Comparison of ENCODE assay signal across 18 cellular contexts in the genomic region with DNA sequence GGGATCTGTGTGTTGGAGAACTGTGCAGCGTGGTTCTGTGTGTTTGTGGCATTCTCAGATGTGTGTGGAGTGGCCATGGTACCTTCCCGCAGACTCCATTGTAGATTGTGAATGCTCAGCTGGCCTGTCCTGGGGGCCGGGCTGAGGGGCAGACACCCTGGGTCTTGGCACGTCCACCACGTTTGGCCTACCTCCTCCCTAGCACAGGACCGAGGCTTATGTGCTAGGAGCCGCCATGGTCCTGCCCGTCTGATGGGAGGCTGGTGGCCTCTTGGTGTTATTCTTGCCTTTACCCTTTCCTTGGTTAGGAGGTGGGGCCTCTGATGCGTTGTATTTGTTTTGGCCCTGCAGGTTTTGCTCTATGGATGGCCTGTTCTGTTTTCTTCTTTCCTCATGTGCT. TPM values are rescaled to one million over a fixed set of nuclear protein-coding genes. Genes with fewer than 3 reads are reported as not detected.
DNase-seq lines count a peak whose midpoint lies in the region; ATAC-seq, FAIRE-seq and TF ChIP-seq lines count a peak whose summit lies in the region.
"Had no signal": no experiment of that assay in that cellular context is flagged by ENCODE, and none has a peak within 500 bp of the region (broad histone marks: within the 10 kb centered on the region; RNA-seq: fewer than 3 reads in every experiment).

No MANE protein-coding gene starts in this region.

- H3K27me3 ChIP-seq in heart right ventricle: no peaks in the 10 kb centered on the region
- H3K27me3 ChIP-seq in muscle layer of colon (ENCODE audit: control insufficient read depth in 1 of 2, insufficient read depth in 2 of 2, low read length in 2 of 2): no peaks in the 10 kb centered on the region
- H3K27me3 ChIP-seq in endodermal cell (ENCODE audit: control insufficient read depth, insufficient read depth, low read length, poor library complexity, severe bottlenecking): no peaks in the 10 kb centered on the region
- H3K27me3 ChIP-seq: cardiac muscle cell had no signal

- H3K4me3 Mint-ChIP-seq in activated CD4-positive, alpha-beta memory T cell treated with anti-CD3 and anti-CD28 coated beads, Interleukin-2, amount 10 ng/mL, durations not matched to agents 7 days and 5 days: no peak overlapping the region
- H3K4me3 Mint-ChIP-seq in endodermal cell: no peak overlapping the region
- H3K4me3 Mint-ChIP-seq: activated naive CD8-positive, alpha-beta T cell treated with anti-CD3 and anti-CD28 coated beads, Interleukin-2, amount 10 ng/mL, durations not matched to agents 7 days and 5 days had no signal

- H3K27me3 Mint-ChIP-seq in activated CD4-positive, alpha-beta memory T cell treated with anti-CD3 and anti-CD28 coated beads, Interleukin-2, amount 10 ng/mL, durations not matched to agents 7 days and 5 days: no peaks in the 10 kb centered on the region
- H3K27me3 Mint-ChIP-seq in endodermal cell (ENCODE audit: insufficient read depth): no peaks in the 10 kb centered on the region
- H3K27me3 Mint-ChIP-seq: naive thymus-derived CD4-positive, alpha-beta T cell; progenitor cell of endocrine pancreas had no signal

- H3K4me1 Mint-ChIP-seq in activated CD4-positive, alpha-beta memory T cell treated with anti-CD3 and anti-CD28 coated beads, Interleukin-2, amount 10 ng/mL, durations not matched to agents 7 days and 5 days: peaks cover 95% of the 10 kb centered on the region
- H3K4me1 Mint-ChIP-seq in endodermal cell: no peaks in the 10 kb centered on the region

- H3K9me3 Mint-ChIP-seq in activated CD4-positive, alpha-beta memory T cell treated with anti-CD3 and anti-CD28 coated beads, Interleukin-2, amount 10 ng/mL, durations not matched to agents 7 days and 5 days: peaks cover 5% of the 10 kb centered on the region
- no peaks in the 10 kb centered on the region for H3K9me3 Mint-ChIP-seq in endodermal cell
- H3K9me3 Mint-ChIP-seq: activated naive CD8-positive, alpha-beta T cell treated with anti-CD3 and anti-CD28 coated beads, Interleukin-2, amount 10 ng/mL, durations not matched to agents 7 days and 5 days; naive thymus-derived CD4-positive, alpha-beta T cell had no signal

- H3K36me3 Mint-ChIP-seq in activated CD4-positive, alpha-beta memory T cell treated with anti-CD3 and anti-CD28 coated beads, Interleukin-2, amount 10 ng/mL, durations not matched to agents 7 days and 5 days (ENCODE audit: low read depth): peaks cover 91% of the 10 kb centered on the region
- H3K36me3 Mint-ChIP-seq in endodermal cell (ENCODE audit: low read depth): peaks cover 36% of the 10 kb centered on the region

- no peak for ATAC-seq in heart right ventricle
- ATAC-seq in left cardiac atrium: no peak
- ATAC-seq in HG02981 (IDR thresholded peaks at IDR 0.05; ENCODE audit: unreplicated experiment): no peak
- ATAC-seq: HepG2; naive thymus-derived CD4-positive, alpha-beta T cell had no signal

- no peaks in the 10 kb centered on the region for H3K9me3 ChIP-seq in heart right ventricle
- H3K9me3 ChIP-seq in muscle layer of colon (ENCODE audit: low read length): no peaks in the 10 kb centered on the region
- no peaks in the 10 kb centered on the region for H3K9me3 ChIP-seq in endodermal cell (ENCODE audit: control insufficient read depth, low read length)

- no peak for FAIRE-seq in frontal cortex (lab: Jason Lieb, UNC)
- FAIRE-seq: HepG2 had no signal

- intact Hi-C loops in heart right ventricle (cut with DNase I): loop anchor here in 5 of 10 donors (5.0 to 10.0 kb wide), 3 partner anchors 187 to 278 kb away; a partner anchor contains a TSS
- intact Hi-C loops in left cardiac atrium (cut with DNase I): loop anchor here (5.0 to 10.0 kb wide), 3 partner anchors 187 to 314 kb away; a partner anchor contains a TSS

- no peak for TF ChIP-seq CTCF in heart right ventricle (IDR thresholded peaks at IDR 0.05)
- no peak for TF ChIP-seq CTCF in endodermal cell (conservative IDR thresholded peaks at IDR 0.05)

- no peak overlapping the region for H3K4me3 ChIP-seq in heart right ventricle
- H3K4me3 ChIP-seq in muscle layer of colon (ENCODE audit: low read depth in 1 of 2, low read length in 2 of 2): no peak overlapping the region
- H3K4me3 ChIP-seq in endodermal cell (ENCODE audit: low read length): no peak overlapping the region
- H3K4me3 ChIP-seq: cardiac muscle cell had no signal

- H3K9ac ChIP-seq in muscle layer of colon (ENCODE audit: low read length) (no peak overlapping the region), endodermal cell (ENCODE audit: extremely low read depth, low read length, poor library complexity, severe bottlenecking) (no peak overlapping the region)

- CTCF ChIA-PET in activated CD4-positive, alpha-beta memory T cell treated with anti-CD3 and anti-CD28 coated beads, Interleukin-2, amount 10 ng/mL, durations not matched to agents 7 days and 5 days (lab: Charles Lee): interaction anchor here (6.1 kb wide), 1 partner anchor 193 kb away, joined by 34 read pairs; no protein-coding TSS in a partner anchor

- 86 to 88% methylated on average over 9 of the region's 9 CpGs for WGBS in heart right ventricle, 2 donors
- 86 to 92% methylated on average over 5 to 9 of the region's 9 CpGs for WGBS in endodermal cell (ENCODE audit: insufficient coverage in 1 of 2, insufficient read length in 1 of 2), 2 experiments

- peaks cover 0 to 54% (median 0%) of the 10 kb centered on the region in 9 donors for H3K36me3 ChIP-seq in heart right ventricle
- peaks cover 24% of the 10 kb centered on the region for H3K36me3 ChIP-seq in muscle layer of colon (ENCODE audit: insufficient read depth, low read length)
- H3K36me3 ChIP-seq in endodermal cell (ENCODE audit: control insufficient read depth, insufficient read depth, low read length): peaks cover 77% of the 10 kb centered on the region

- peak overlapping the region; percentile 75 for H3K27ac Mint-ChIP-seq in activated CD4-positive, alpha-beta memory T cell treated with anti-CD3 and anti-CD28 coated beads, Interleukin-2, amount 10 ng/mL, durations not matched to agents 7 days and 5 days
- H3K27ac Mint-ChIP-seq in endodermal cell: no peak overlapping the region
- H3K27ac Mint-ChIP-seq: activated naive CD8-positive, alpha-beta T cell treated with anti-CD3 and anti-CD28 coated beads, Interleukin-2, amount 10 ng/mL, durations not matched to agents 7 days and 5 days; progenitor cell of endocrine pancreas had no signal

- DNase-seq in heart right ventricle (no peak), left cardiac atrium (no peak), endodermal cell (no peak), frontal cortex (ENCODE audit: low spot score in 2 of 2) (no peak)
- DNase-seq in activated CD4-positive, alpha-beta memory T cell treated with anti-CD3 and anti-CD28 coated beads, Interleukin-2, amount 10 ng/mL, durations not matched to agents 7 days and 5 days: no peak
- DNase-seq: activated CD4-positive, alpha-beta T cell treated with anti-CD3 and anti-CD28 coated beads for 1 hour; activated naive CD8-positive, alpha-beta T cell treated with anti-CD3 and anti-CD28 coated beads, Interleukin-2, amount 10 ng/mL, durations not matched to agents 7 days and 5 days; effector memory CD4-positive, alpha-beta T cell; naive thymus-derived CD4-positive, alpha-beta T cell; NCI-H2029 treated with DMSO at 0.1 percent for 48 hours; T1000 had no signal

- H3K4me1 ChIP-seq in heart right ventricle: peaks cover 17 to 84% (median 61%) of the 10 kb centered on the region in 9 donors
- H3K4me1 ChIP-seq in muscle layer of colon (ENCODE audit: insufficient read depth, low read length): peaks cover 51% of the 10 kb centered on the region
- H3K4me1 ChIP-seq in endodermal cell (ENCODE audit: control insufficient read depth, insufficient read depth, low read length): no peaks in the 10 kb centered on the region

- H3K27ac ChIP-seq in heart right ventricle (peak overlapping the region in 7 of 10 donors; percentile 55 to 91 (median 83)), muscle layer of colon (ENCODE audit: low read depth, low read length) (peak overlapping the region; percentile 72), temporal lobe (ENCODE audit: low read depth, low read length) (peak overlapping the region; percentile 40), endodermal cell (ENCODE audit: low read depth, low read length) (no peak overlapping the region)
- H3K27ac ChIP-seq: cardiac muscle cell had no signal

- POLR2A ChIA-PET in activated CD4-positive, alpha-beta memory T cell treated with anti-CD3 and anti-CD28 coated beads, Interleukin-2, amount 10 ng/mL, durations not matched to agents 7 days and 5 days (lab: Charles Lee): interaction anchor here (0.9 kb wide), 1 partner anchor 706 kb away, joined by 3 read pairs; no protein-coding TSS in a partner anchor

RNA-seq across cellular contexts. Expression of a gene that starts 25.1 kb away (rescaled TPM):
- total RNA-seq in heart right ventricle (100 to 1,000 TPM in 1 of 10 donors, 10 to 100 TPM in 9; 23.2 to 102 (median 65.4) TPM), left cardiac atrium (10 to 100 TPM; 37.9 to 38.5 TPM), temporal lobe (68.6 TPM), endodermal cell (10 to 100 TPM; 42.5 to 46.6 TPM), frontal cortex (70.5 TPM)
- polyA plus RNA-seq in heart right ventricle: 10 to 100 TPM; 18.4 to 22.9 TPM
- total RNA-seq in activated CD4-positive, alpha-beta memory T cell treated with anti-CD3 and anti-CD28 coated beads, Interleukin-2, amount 10 ng/mL, durations not matched to agents 7 days and 5 days: 10 to 100 TPM; 55.3 to 59.4 TPM
- polyA plus RNA-seq in endodermal cell (2013, experiment 1 of 2): 41.3 TPM
- 37.0 TPM for polyA plus RNA-seq in endodermal cell (2013, experiment 2 of 2)

RNA-seq across cellular contexts. Expression of a gene that starts 25.3 kb away (rescaled TPM):
- total RNA-seq in heart right ventricle (10 to 100 TPM in 5 of 10 donors, 1 to 10 TPM in 5; 7.6 to 13.4 (median 9.9) TPM), left cardiac atrium (10 to 100 TPM in 1 of 2 donors, 1 to 10 TPM in 1; 9.7 to 14.1 TPM), temporal lobe (10.3 TPM), endodermal cell (10 to 100 TPM; 19.4 to 21.8 TPM), frontal cortex (15.9 TPM)
- polyA plus RNA-seq in heart right ventricle: 10 to 100 TPM; 10.4 to 13.0 TPM
- 10 to 100 TPM; 23.7 to 25.0 TPM for total RNA-seq in activated CD4-positive, alpha-beta memory T cell treated with anti-CD3 and anti-CD28 coated beads, Interleukin-2, amount 10 ng/mL, durations not matched to agents 7 days and 5 days
- polyA plus RNA-seq in endodermal cell (2013, experiment 1 of 2): 14.3 TPM
- 13.4 TPM for polyA plus RNA-seq in endodermal cell (2013, experiment 2 of 2)

RNA-seq across cellular contexts. Expression of a gene that starts 55.1 kb away (rescaled TPM):
- total RNA-seq in heart right ventricle (not detected), left cardiac atrium (not detected), temporal lobe (not detected), endodermal cell (not detected), frontal cortex (not detected)
- not detected for polyA plus RNA-seq in heart right ventricle
- not detected for total RNA-seq in activated CD4-positive, alpha-beta memory T cell treated with anti-CD3 and anti-CD28 coated beads, Interleukin-2, amount 10 ng/mL, durations not matched to agents 7 days and 5 days
- polyA plus RNA-seq in endodermal cell (2013, experiment 1 of 2): not detected
- polyA plus RNA-seq in endodermal cell (2013, experiment 2 of 2): not detected
- total RNA-seq: activated naive CD8-positive, alpha-beta T cell treated with anti-CD3 and anti-CD28 coated beads, Interleukin-2, amount 10 ng/mL, durations not matched to agents 7 days and 5 days; cardiac muscle cell; HepG2; lower leg skin; naive thymus-derived CD4-positive, alpha-beta T cell; progenitor cell of endocrine pancreas had no signal
- polyA plus RNA-seq: cardiac muscle cell; HepG2; naive thymus-derived CD4-positive, alpha-beta T cell had no signal
